Comparison of ENCODE assay signal across 8 cellular contexts in the genomic region with DNA sequence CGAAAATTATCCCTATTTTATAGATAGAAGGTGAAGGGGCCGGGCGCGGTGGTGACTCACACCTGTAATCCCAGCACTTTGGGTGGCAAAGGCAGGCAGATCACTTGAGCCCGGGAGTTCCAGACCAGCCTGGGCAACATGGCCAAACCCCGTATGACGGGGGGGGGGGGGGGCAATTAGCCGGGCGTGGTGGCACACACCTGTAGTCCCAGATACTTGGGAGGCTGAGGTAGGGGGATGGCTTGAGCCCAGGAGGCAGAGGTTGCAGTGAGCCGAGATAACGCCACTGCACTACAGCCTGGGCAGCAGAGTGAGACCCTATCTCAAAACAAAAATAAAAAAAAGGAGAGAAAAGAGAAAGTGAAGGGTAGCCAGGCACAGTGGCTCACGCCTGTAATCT. TPM values are rescaled to one million over a fixed set of nuclear protein-coding genes. Genes with fewer than 3 reads are reported as not detected.
DNase-seq lines count a peak whose midpoint lies in the region; ATAC-seq and TF ChIP-seq lines count a peak whose summit lies in the region.

No MANE protein-coding gene starts in this region.

- no peaks in the 10 kb centered on the region for H3K9me3 ChIP-seq in BE2C

- H3K9me3 Mint-ChIP-seq in IgD-negative memory B cell: no peaks in the 10 kb centered on the region
- no peaks in the 10 kb centered on the region for H3K9me3 Mint-ChIP-seq in central memory CD8-positive, alpha-beta T cell
- no peaks in the 10 kb centered on the region for H3K9me3 Mint-ChIP-seq in natural killer cell

- no peaks in the 10 kb centered on the region for H3K4me1 ChIP-seq in BE2C

- TF ChIP-seq CTCF in BE2C (IDR thresholded peaks at IDR 0.05; ENCODE audit: low read depth, low read length) (no peak), natural killer cell (IDR thresholded peaks at IDR 0.05) (no peak)

- H3K36me3 Mint-ChIP-seq in IgD-negative memory B cell: peaks cover 2% of the 10 kb centered on the region
- peaks cover 13% of the 10 kb centered on the region for H3K36me3 Mint-ChIP-seq in central memory CD8-positive, alpha-beta T cell (ENCODE audit: insufficient read depth)
- no peaks in the 10 kb centered on the region for H3K36me3 Mint-ChIP-seq in natural killer cell

- peak overlapping the region; percentile 90; the same call in 1 of the 2 replicates for H3K4me3 ChIP-seq in BE2C (ENCODE audit: low read depth, low read length)

- H3K36me3 ChIP-seq in BE2C: no peaks in the 10 kb centered on the region

- intact Hi-C loops in natural killer cell (cut with micrococcal nuclease): loop anchor here (5.0 to 10.0 kb wide), 2 partner anchors 166 to 1032 kb away; no protein-coding TSS in a partner anchor

- H3K27ac Mint-ChIP-seq in IgD-negative memory B cell (peak overlapping the region in 2 of 3 donors; percentile 68 to 83), natural killer cell (peak overlapping the region; percentile 95 to 98)
- peak overlapping the region; percentile 96 for H3K27ac Mint-ChIP-seq in central memory CD8-positive, alpha-beta T cell (ENCODE audit: low read depth)

- no peak for ATAC-seq in central memory CD8-positive, alpha-beta T cell (replicated peaks; ENCODE audit: extremely low read depth, poor library complexity, severe bottlenecking)
- ATAC-seq in natural killer cell (no peak), GM19397 (IDR thresholded peaks at IDR 0.05; ENCODE audit: unreplicated experiment) (no peak), esophagus mucosa (no peak)

- H3K4me1 Mint-ChIP-seq in IgD-negative memory B cell (peaks cover 19 to 33% (median 24%) of the 10 kb centered on the region in 3 donors), natural killer cell (peaks cover 43 to 47% of the 10 kb centered on the region in 2 donors)
- H3K4me1 Mint-ChIP-seq in central memory CD8-positive, alpha-beta T cell: peaks cover 51% of the 10 kb centered on the region

- H3K27me3 ChIP-seq in BE2C: no peaks in the 10 kb centered on the region

- DNase-seq in BE2C (no peak), natural killer cell (no peak), A172 (ENCODE audit: low spot score) (no peak), NCI-H774 (lab: John Stamatoyannopoulos, UW) (no peak)
- DNase-seq in central memory CD8-positive, alpha-beta T cell (ENCODE audit: low spot score in 2 of 2): no peak

- peak overlapping the region; percentile 54 to 98 (median 98) for H3K4me3 Mint-ChIP-seq in IgD-negative memory B cell
- H3K4me3 Mint-ChIP-seq in central memory CD8-positive, alpha-beta T cell: peak overlapping the region; percentile 98
- peak overlapping the region; percentile 99 for H3K4me3 Mint-ChIP-seq in natural killer cell

- no peaks in the 10 kb centered on the region for H3K27me3 Mint-ChIP-seq in IgD-negative memory B cell
- no peaks in the 10 kb centered on the region for H3K27me3 Mint-ChIP-seq in central memory CD8-positive, alpha-beta T cell
- H3K27me3 Mint-ChIP-seq in natural killer cell (ENCODE audit: low read depth in 2 of 2): peaks cover 3 to 10% of the 10 kb centered on the region in 2 donors

RNA-seq across cellular contexts. Expression of a gene that starts 1.4 kb away (rescaled TPM):
- polyA plus RNA-seq in BE2C (2012; ENCODE audit: insufficient read depth, insufficient read length, low read depth): 55.1 TPM
- polyA plus RNA-seq in IgD-negative memory B cell: 43.1 TPM
- 10 to 100 TPM; 41.1 to 44.3 (median 42.5) TPM for total RNA-seq in natural killer cell
- 34.7 TPM for total RNA-seq in esophagus mucosa
- 64.6 and 78.1 TPM in 2 replicates for total RNA-seq in A172 (2014; rRNA removed; shearing (Covaris generic))

RNA-seq across cellular contexts. Expression of a gene that starts 1.5 kb away (rescaled TPM):
- not detected for polyA plus RNA-seq in BE2C (2012; ENCODE audit: insufficient read depth, insufficient read length, low read depth)
- 0.13 TPM for polyA plus RNA-seq in IgD-negative memory B cell
- total RNA-seq in natural killer cell (1 to 10 TPM in 1 of 3 donors, under 1 TPM in 2; 0.78 to 1.4 (median 0.86) TPM), esophagus mucosa (1.4 TPM)
- total RNA-seq in A172 (2014; rRNA removed; shearing (Covaris generic)): 2.4 and 3.1 TPM in 2 replicates
